In genomic region chr1:50667710-50668356, GRCh38 we compare ENCODE assay signal across 19 cellular contexts.
DNase-seq lines count a peak whose midpoint lies in the region; ATAC-seq, FAIRE-seq and TF ChIP-seq lines count a peak whose summit lies in the region.
"Had no signal": no experiment of that assay in that cellular context is flagged by ENCODE, and none has a peak within 500 bp of the region (broad histone marks: within the 10 kb centered on the region; RNA-seq: fewer than 3 reads in every experiment).

No MANE protein-coding gene starts in this region.

- H3K9me3 Mint-ChIP-seq in WTC11, result no peaks in the 10 kb centered on the region
- no peaks in the 10 kb centered on the region for H3K9me3 Mint-ChIP-seq in neural crest cell
- H3K9me3 Mint-ChIP-seq in Caco-2 (ENCODE audit: unreplicated experiment), result no peaks in the 10 kb centered on the region
- H3K9me3 Mint-ChIP-seq: CD4-positive, CD25-positive, alpha-beta regulatory T cell; dendritic cell treated with granulocyte-macrophage colony-stimulating factor and Interleukin-4, amounts not matched to agents 40 ng/mL and 50 ng/mL, for 4 days; T-helper 1 cell treated with Interleukin-12 subunit alpha and Interleukin-12 subunit beta and Interleukin-4 antibody, amounts not matched to agents 30 μg/mL and 1 μg/mL, for 36 hours had no signal

- CTCF ChIA-PET in WTC11 (lab: Charles Lee) (interaction anchor here (1.3 to 1.4 kb wide), 3 partner anchors 16 to 319 kb away, joined by 3 to 4 read pairs (median 4); no protein-coding TSS in a partner anchor), endothelial cell of umbilical vein (lab: Charles Lee) (interaction anchor here (0.7 to 2.6 kb wide), 9 partner anchors 10 to 64 kb away, joined by 3 to 10 read pairs (median 3); no protein-coding TSS in a partner anchor), Caco-2 (lab: Charles Lee) (no interaction called here)

- TF ChIP-seq POLR2A in endothelial cell of umbilical vein (IDR thresholded peaks at IDR 0.05; ENCODE audit: low read depth, low read length), result no peak

- ATAC-seq in WTC11, result no peak; the same call in 1 of the 2 replicates
- ATAC-seq in HG02840 (IDR thresholded peaks at IDR 0.05; ENCODE audit: low FRiP score, unreplicated experiment), result no peak
- no peak for ATAC-seq in HG03196 (IDR thresholded peaks at IDR 0.05; ENCODE audit: unreplicated experiment)
- ATAC-seq: left cardiac atrium had no signal

- H3K79me2 ChIP-seq in endothelial cell of umbilical vein (ENCODE audit: control insufficient read depth, insufficient read depth, low read length), result no peaks in the 10 kb centered on the region

- H3K4me3 ChIP-seq in endothelial cell of umbilical vein (replicated peaks in 1 of 3; ENCODE audit: insufficient read depth in 1 of 3, low read depth in 1 of 3, low read length in 3 of 3) (no peak overlapping the region), Caco-2 (ENCODE audit: low read depth, low read length) (no peak overlapping the region), left ventricle myocardium inferior (no peak overlapping the region)

- no peak overlapping the region for H3K9ac ChIP-seq in endothelial cell of umbilical vein (replicated peaks; ENCODE audit: extremely low read depth, insufficient read depth, low read length)
- H3K9ac ChIP-seq: KMS-11 had no signal

- H3K4me3 Mint-ChIP-seq in WTC11 (no peak overlapping the region), neural crest cell (peak overlapping the region; percentile 8), Caco-2 (ENCODE audit: unreplicated experiment) (no peak overlapping the region)
- H3K4me3 Mint-ChIP-seq: CD4-positive, CD25-positive, alpha-beta regulatory T cell; dendritic cell treated with granulocyte-macrophage colony-stimulating factor and Interleukin-4, amounts not matched to agents 40 ng/mL and 50 ng/mL, for 4 days; T-helper 1 cell treated with Interleukin-12 subunit alpha and Interleukin-12 subunit beta and Interleukin-4 antibody, amounts not matched to agents 30 μg/mL and 1 μg/mL, for 36 hours had no signal

- no peaks in the 10 kb centered on the region for H3K36me3 Mint-ChIP-seq in WTC11
- no peaks in the 10 kb centered on the region for H3K36me3 Mint-ChIP-seq in neural crest cell (ENCODE audit: low read depth)
- no peaks in the 10 kb centered on the region for H3K36me3 Mint-ChIP-seq in Caco-2 (ENCODE audit: insufficient read depth, unreplicated experiment)

- peak overlapping the region; percentile 45 for H3K27ac ChIP-seq in endothelial cell of umbilical vein (ENCODE audit: insufficient read depth, low read depth, low read length)
- H3K27ac ChIP-seq in left ventricle myocardium inferior (replicated peaks), result no peak overlapping the region
- H3K27ac ChIP-seq: KMS-11 had no signal

- dilution Hi-C loops in endothelial cell of umbilical vein (cut with MboI; ENCODE audit: extremely low pct_ligation_motif_present, low sequenced_read_pairs), result no loop called here

- DNase-seq in EH (ENCODE audit: low read depth) (peak; percentile 30), WTC11 (ENCODE audit: low spot score) (no peak), endothelial cell of umbilical vein (ENCODE audit: low read depth, low spot score) (peak; percentile 79), neural crest cell (ENCODE audit: low read depth, low spot score) (no peak), Caco-2 (no peak), left ventricle myocardium inferior (no peak)
- DNase-seq: ACHN; activated effector memory CD4-positive, alpha-beta T cell treated with anti-CD3 and anti-CD28 coated beads, Interleukin-2, amount 50 U/mL, for 16 hours; CD4-positive, CD25-positive, alpha-beta regulatory T cell; left cardiac atrium; NCI-H1105 treated with DMSO at 0.1 percent for 48 hours; NK-92 treated with Interleukin-12 subunit alpha and Interleukin-12 subunit beta, amount 100 ng/mL, for 24 hours; stimulated activated naive CD4-positive, alpha-beta T cell had no signal

- H3K4me1 ChIP-seq in endothelial cell of umbilical vein (ENCODE audit: control insufficient read depth, extremely low read depth, insufficient read depth, low read length) (peaks cover 15% of the 10 kb centered on the region), Caco-2 (no peaks in the 10 kb centered on the region), left ventricle myocardium inferior (peaks cover 35% of the 10 kb centered on the region)

- no TSS peak for BruUV-seq in endothelial cell of umbilical vein (replicated peaks; lab: Mats Ljungman, UMichigan)
- no TSS peak for BruUV-seq in Caco-2 (replicated peaks; lab: Mats Ljungman, UMichigan)

- TF ChIP-seq CTCF in WTC11 (IDR thresholded peaks at IDR 0.05) (no peak), endothelial cell of umbilical vein (IDR thresholded peaks at IDR 0.05; ENCODE audit: extremely low read depth in 1 of 2, insufficient read depth in 1 of 2, low read depth in 1 of 2, low read length in 2 of 2) (no peak), neural crest cell (conservative IDR thresholded peaks at IDR 0.05) (no peak), Caco-2 (IDR thresholded peaks at IDR 0.05; ENCODE audit: insufficient read depth in 1 of 2, low read depth in 1 of 2, low read length in 1 of 2, severe bottlenecking in 1 of 2, unreplicated experiment in 1 of 2) (no peak), left ventricle myocardium inferior (IDR thresholded peaks at IDR 0.05; ENCODE audit: borderline replicate concordance) (no peak)

- intact Hi-C loops in endothelial cell of umbilical vein (cut with micrococcal nuclease), result no loop called here
- intact Hi-C loops in Caco-2 (cut with micrococcal nuclease; ENCODE audit: unreplicated experiment), result no loop called here
- intact Hi-C loops in left ventricle myocardium inferior (cut with micrococcal nuclease), result no loop called here

- peaks cover 25% of the 10 kb centered on the region for H3K4me1 Mint-ChIP-seq in WTC11
- H3K4me1 Mint-ChIP-seq in neural crest cell, result peaks cover 28% of the 10 kb centered on the region
- no peaks in the 10 kb centered on the region for H3K4me1 Mint-ChIP-seq in Caco-2 (ENCODE audit: low read depth, unreplicated experiment)

- FAIRE-seq in endothelial cell of umbilical vein (lab: Jason Lieb, UNC), result peak; percentile 40

- no peak overlapping the region for H2AFZ ChIP-seq in endothelial cell of umbilical vein (ENCODE audit: low read depth, low read length)

- H3K36me3 ChIP-seq in endothelial cell of umbilical vein (ENCODE audit: control insufficient read depth in 2 of 2, extremely low read depth in 1 of 2, insufficient read depth in 2 of 2, low read length in 2 of 2) (no peaks in the 10 kb centered on the region), Caco-2 (ENCODE audit: control insufficient read depth, insufficient read depth, low read length) (no peaks in the 10 kb centered on the region), left ventricle myocardium inferior (peaks cover 6% of the 10 kb centered on the region)

- H3K27me3 ChIP-seq in endothelial cell of umbilical vein (ENCODE audit: control insufficient read depth in 2 of 2, insufficient read depth in 2 of 2, low read length in 2 of 2) (no peaks in the 10 kb centered on the region), Caco-2 (replicated peaks; ENCODE audit: control insufficient read depth, insufficient read depth, low read length) (no peaks in the 10 kb centered on the region), left ventricle myocardium inferior (ENCODE audit: low read depth) (no peaks in the 10 kb centered on the region)

- H4K20me1 ChIP-seq in endothelial cell of umbilical vein (replicated peaks; ENCODE audit: control insufficient read depth, extremely low read depth, insufficient read depth, low read length), result no peaks in the 10 kb centered on the region

- peak overlapping the region; percentile 38 for H3K4me2 ChIP-seq in endothelial cell of umbilical vein (ENCODE audit: insufficient read depth, low read length)
- H3K4me2 ChIP-seq: KMS-11 had no signal

- POLR2A ChIA-PET in WTC11 (lab: Charles Lee), result no interaction called here
- POLR2A ChIA-PET in endothelial cell of umbilical vein (lab: Charles Lee), result no interaction called here
- POLR2A ChIA-PET in Caco-2 (lab: Charles Lee), result no interaction called here

- no peaks in the 10 kb centered on the region for H3K9me3 ChIP-seq in endothelial cell of umbilical vein (replicated peaks; ENCODE audit: control insufficient read depth, insufficient read depth, low read length)
- H3K9me3 ChIP-seq in Caco-2, result no peaks in the 10 kb centered on the region
- no peaks in the 10 kb centered on the region for H3K9me3 ChIP-seq in left ventricle myocardium inferior (replicated peaks)

- H3K27me3 Mint-ChIP-seq in WTC11 (ENCODE audit: low read depth) (no peaks in the 10 kb centered on the region), neural crest cell (ENCODE audit: low read depth) (no peaks in the 10 kb centered on the region), Caco-2 (ENCODE audit: insufficient read depth, unreplicated experiment) (no peaks in the 10 kb centered on the region)
- H3K27me3 Mint-ChIP-seq: CD4-positive, CD25-positive, alpha-beta regulatory T cell; dendritic cell treated with granulocyte-macrophage colony-stimulating factor and Interleukin-4, amounts not matched to agents 40 ng/mL and 50 ng/mL, for 4 days; progenitor cell of endocrine pancreas had no signal

- H3K27ac Mint-ChIP-seq in WTC11, result peak overlapping the region; percentile 90
- no peak overlapping the region for H3K27ac Mint-ChIP-seq in neural crest cell (ENCODE audit: unreplicated experiment)
- no peak overlapping the region for H3K27ac Mint-ChIP-seq in Caco-2 (ENCODE audit: unreplicated experiment)
- H3K27ac Mint-ChIP-seq: dendritic cell treated with granulocyte-macrophage colony-stimulating factor and Interleukin-4, amounts not matched to agents 40 ng/mL and 50 ng/mL, for 4 days; progenitor cell of endocrine pancreas; T-helper 1 cell treated with Interleukin-12 subunit alpha and Interleukin-12 subunit beta and Interleukin-4 antibody, amounts not matched to agents 30 μg/mL and 1 μg/mL, for 36 hours had no signal

- H3K9me1 ChIP-seq in endothelial cell of umbilical vein (replicated peaks; ENCODE audit: control insufficient read depth, extremely low read depth, insufficient read depth, low read length), result no peaks in the 10 kb centered on the region

TF ChIP-seq in WTC11, 78 proteins besides CTCF, POLR2A, EP300 and RAD21 (continues in another document):
- TF ChIP-seq FOXJ3 (CRISPR knock-in tag; IDR thresholded peaks at IDR 0.05; ENCODE audit: borderline replicate concordance), result no peak
- TF ChIP-seq FOXK1 (CRISPR knock-in tag; IDR thresholded peaks at IDR 0.05), result no peak
- no peak for TF ChIP-seq ZNF263 (CRISPR knock-in tag; IDR thresholded peaks at IDR 0.05; ENCODE audit: low read depth)
- no peak for TF ChIP-seq ETV6 (CRISPR knock-in tag; IDR thresholded peaks at IDR 0.05)

TF ChIP-seq in endothelial cell of umbilical vein, 7 proteins besides CTCF, POLR2A, EP300 and RAD21 (continues in another document):
- TF ChIP-seq MYC (IDR thresholded peaks at IDR 0.05; ENCODE audit: low read depth, low read length) (no peak), EZH2 (IDR thresholded peaks at IDR 0.05; ENCODE audit: borderline replicate concordance, low read depth, low read length, severe bottlenecking) (no peak), GATA2 (IDR thresholded peaks at IDR 0.05; ENCODE audit: insufficient read depth, insufficient read length, low read depth, low read length) (no peak), POLR2AphosphoS5 (IDR thresholded peaks at IDR 0.05; ENCODE audit: insufficient read depth, low read depth, low read length) (no peak), JUN (IDR thresholded peaks at IDR 0.05; ENCODE audit: borderline replicate concordance, insufficient read depth, insufficient read length, low read depth) (no peak), FOS (IDR thresholded peaks at IDR 0.05; ENCODE audit: borderline replicate concordance, insufficient read depth, low read length) (no peak)

Comparison
In these comparisons a context has a peak if more than half of its experiments do, and no peak if none do; other contexts are left out.
1. DNase-seq: peak in EH (single experiment) and endothelial cell of umbilical vein (single experiment); none in WTC11 (single experiment), neural crest cell (single experiment), Caco-2 (0 of 2) and left ventricle myocardium inferior (single experiment).